ENCODE assay signal across 1 cellular context in the genomic region with DNA sequence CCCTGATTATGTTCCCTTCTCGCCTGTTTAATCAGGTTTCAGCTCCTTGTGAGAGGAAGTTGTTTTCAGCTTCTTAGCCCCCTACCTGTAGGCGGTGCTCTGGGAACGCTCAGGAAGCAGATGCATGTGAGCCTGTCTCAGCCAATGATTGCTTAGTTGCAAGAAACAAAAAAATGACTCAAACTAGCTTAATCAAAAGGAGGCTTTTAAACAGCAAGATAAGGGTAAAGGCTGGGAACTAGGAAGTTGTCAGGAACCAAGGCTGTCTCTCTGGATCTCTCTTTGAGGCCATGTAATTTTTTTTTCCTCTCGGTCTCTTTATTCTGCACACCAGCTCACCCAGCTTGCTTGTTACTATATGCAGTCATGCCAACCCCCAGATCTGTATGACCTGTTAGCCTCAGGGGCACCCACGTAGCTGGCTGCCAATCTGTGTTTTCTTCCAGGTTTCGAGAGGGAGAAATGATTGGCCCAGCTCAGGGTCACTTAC.
TF ChIP-seq lines count a peak whose summit lies in the region.

No MANE protein-coding gene starts in this region.

TF ChIP-seq in K562, 482 proteins besides CTCF, POLR2A, EP300 and RAD21 (continued from another document and continues in another):
- TF ChIP-seq ZKSCAN3 (CRISPR knock-in tag; IDR thresholded peaks at IDR 0.05) (no peak), XRCC3 (IDR thresholded peaks at IDR 0.05) (no peak), NFXL1 (CRISPR knock-in tag; IDR thresholded peaks at IDR 0.05) (no peak), ELF2 (CRISPR knock-in tag; IDR thresholded peaks at IDR 0.05) (no peak), HDAC3 (IDR thresholded peaks at IDR 0.05; ENCODE audit: borderline replicate concordance, partially characterized antibody) (no peak), SMARCB1 (IDR thresholded peaks at IDR 0.05; ENCODE audit: insufficient read length, low read depth) (no peak), FOSL1 (tag; conservative IDR thresholded peaks at IDR 0.05) (peak; percentile 68), PHF20 (IDR thresholded peaks at IDR 0.05; ENCODE audit: partially characterized antibody) (no peak), ETV1 (tag; conservative IDR thresholded peaks at IDR 0.05; ENCODE audit: low read depth) (0 out of 2 replicates have a peak, but pooled peaks have one; percentile 5), DACH1 (IDR thresholded peaks at IDR 0.05; ENCODE audit: partially characterized antibody) (no peak), NRF1 (conservative IDR thresholded peaks at IDR 0.05 in 1 of 2, IDR thresholded peaks at IDR 0.05 in 1 of 2) (no peak), MBD2 (IDR thresholded peaks at IDR 0.05; ENCODE audit: borderline replicate concordance, low read depth) (no peak), ZNF778 (CRISPR knock-in tag; IDR thresholded peaks at IDR 0.05) (no peak), TEAD2 (tag; IDR thresholded peaks at IDR 0.05) (no peak), HIVEP1 (CRISPR knock-in tag; IDR thresholded peaks at IDR 0.05) (no peak), FOS (IDR thresholded peaks at IDR 0.05; ENCODE audit: extremely low read depth, insufficient read length) (peak; percentile 1), PCBP1 (IDR thresholded peaks at IDR 0.05; ENCODE audit: low read depth, low read length, poor library complexity, severe bottlenecking) (no peak), RBM25 (IDR thresholded peaks at IDR 0.05; ENCODE audit: low read depth, low read length, severe bottlenecking) (peak; percentile 13), NR2C1 (IDR thresholded peaks at IDR 0.05) (no peak), NR2C1 (tag; IDR thresholded peaks at IDR 0.05) (0 out of 2 replicates have a peak, but pooled peaks have one; percentile 15), PHTF2 (CRISPR knock-in tag; IDR thresholded peaks at IDR 0.05) (no peak), ZNF717 (CRISPR knock-in tag; IDR thresholded peaks at IDR 0.05) (no peak), BRD4 (IDR thresholded peaks at IDR 0.05) (no peak), KLF10 (CRISPR knock-in tag; IDR thresholded peaks at IDR 0.05) (no peak), ZNF212 (CRISPR knock-in tag; IDR thresholded peaks at IDR 0.05) (no peak)
- TF ChIP-seq, protein P1, sequence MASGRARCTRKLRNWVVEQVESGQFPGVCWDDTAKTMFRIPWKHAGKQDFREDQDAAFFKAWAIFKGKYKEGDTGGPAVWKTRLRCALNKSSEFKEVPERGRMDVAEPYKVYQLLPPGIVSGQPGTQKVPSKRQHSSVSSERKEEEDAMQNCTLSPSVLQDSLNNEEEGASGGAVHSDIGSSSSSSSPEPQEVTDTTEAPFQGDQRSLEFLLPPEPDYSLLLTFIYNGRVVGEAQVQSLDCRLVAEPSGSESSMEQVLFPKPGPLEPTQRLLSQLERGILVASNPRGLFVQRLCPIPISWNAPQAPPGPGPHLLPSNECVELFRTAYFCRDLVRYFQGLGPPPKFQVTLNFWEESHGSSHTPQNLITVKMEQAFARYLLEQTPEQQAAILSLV (tag; IDR thresholded peaks at IDR 0.05) = no peak
- TF ChIP-seq, protein P2, sequence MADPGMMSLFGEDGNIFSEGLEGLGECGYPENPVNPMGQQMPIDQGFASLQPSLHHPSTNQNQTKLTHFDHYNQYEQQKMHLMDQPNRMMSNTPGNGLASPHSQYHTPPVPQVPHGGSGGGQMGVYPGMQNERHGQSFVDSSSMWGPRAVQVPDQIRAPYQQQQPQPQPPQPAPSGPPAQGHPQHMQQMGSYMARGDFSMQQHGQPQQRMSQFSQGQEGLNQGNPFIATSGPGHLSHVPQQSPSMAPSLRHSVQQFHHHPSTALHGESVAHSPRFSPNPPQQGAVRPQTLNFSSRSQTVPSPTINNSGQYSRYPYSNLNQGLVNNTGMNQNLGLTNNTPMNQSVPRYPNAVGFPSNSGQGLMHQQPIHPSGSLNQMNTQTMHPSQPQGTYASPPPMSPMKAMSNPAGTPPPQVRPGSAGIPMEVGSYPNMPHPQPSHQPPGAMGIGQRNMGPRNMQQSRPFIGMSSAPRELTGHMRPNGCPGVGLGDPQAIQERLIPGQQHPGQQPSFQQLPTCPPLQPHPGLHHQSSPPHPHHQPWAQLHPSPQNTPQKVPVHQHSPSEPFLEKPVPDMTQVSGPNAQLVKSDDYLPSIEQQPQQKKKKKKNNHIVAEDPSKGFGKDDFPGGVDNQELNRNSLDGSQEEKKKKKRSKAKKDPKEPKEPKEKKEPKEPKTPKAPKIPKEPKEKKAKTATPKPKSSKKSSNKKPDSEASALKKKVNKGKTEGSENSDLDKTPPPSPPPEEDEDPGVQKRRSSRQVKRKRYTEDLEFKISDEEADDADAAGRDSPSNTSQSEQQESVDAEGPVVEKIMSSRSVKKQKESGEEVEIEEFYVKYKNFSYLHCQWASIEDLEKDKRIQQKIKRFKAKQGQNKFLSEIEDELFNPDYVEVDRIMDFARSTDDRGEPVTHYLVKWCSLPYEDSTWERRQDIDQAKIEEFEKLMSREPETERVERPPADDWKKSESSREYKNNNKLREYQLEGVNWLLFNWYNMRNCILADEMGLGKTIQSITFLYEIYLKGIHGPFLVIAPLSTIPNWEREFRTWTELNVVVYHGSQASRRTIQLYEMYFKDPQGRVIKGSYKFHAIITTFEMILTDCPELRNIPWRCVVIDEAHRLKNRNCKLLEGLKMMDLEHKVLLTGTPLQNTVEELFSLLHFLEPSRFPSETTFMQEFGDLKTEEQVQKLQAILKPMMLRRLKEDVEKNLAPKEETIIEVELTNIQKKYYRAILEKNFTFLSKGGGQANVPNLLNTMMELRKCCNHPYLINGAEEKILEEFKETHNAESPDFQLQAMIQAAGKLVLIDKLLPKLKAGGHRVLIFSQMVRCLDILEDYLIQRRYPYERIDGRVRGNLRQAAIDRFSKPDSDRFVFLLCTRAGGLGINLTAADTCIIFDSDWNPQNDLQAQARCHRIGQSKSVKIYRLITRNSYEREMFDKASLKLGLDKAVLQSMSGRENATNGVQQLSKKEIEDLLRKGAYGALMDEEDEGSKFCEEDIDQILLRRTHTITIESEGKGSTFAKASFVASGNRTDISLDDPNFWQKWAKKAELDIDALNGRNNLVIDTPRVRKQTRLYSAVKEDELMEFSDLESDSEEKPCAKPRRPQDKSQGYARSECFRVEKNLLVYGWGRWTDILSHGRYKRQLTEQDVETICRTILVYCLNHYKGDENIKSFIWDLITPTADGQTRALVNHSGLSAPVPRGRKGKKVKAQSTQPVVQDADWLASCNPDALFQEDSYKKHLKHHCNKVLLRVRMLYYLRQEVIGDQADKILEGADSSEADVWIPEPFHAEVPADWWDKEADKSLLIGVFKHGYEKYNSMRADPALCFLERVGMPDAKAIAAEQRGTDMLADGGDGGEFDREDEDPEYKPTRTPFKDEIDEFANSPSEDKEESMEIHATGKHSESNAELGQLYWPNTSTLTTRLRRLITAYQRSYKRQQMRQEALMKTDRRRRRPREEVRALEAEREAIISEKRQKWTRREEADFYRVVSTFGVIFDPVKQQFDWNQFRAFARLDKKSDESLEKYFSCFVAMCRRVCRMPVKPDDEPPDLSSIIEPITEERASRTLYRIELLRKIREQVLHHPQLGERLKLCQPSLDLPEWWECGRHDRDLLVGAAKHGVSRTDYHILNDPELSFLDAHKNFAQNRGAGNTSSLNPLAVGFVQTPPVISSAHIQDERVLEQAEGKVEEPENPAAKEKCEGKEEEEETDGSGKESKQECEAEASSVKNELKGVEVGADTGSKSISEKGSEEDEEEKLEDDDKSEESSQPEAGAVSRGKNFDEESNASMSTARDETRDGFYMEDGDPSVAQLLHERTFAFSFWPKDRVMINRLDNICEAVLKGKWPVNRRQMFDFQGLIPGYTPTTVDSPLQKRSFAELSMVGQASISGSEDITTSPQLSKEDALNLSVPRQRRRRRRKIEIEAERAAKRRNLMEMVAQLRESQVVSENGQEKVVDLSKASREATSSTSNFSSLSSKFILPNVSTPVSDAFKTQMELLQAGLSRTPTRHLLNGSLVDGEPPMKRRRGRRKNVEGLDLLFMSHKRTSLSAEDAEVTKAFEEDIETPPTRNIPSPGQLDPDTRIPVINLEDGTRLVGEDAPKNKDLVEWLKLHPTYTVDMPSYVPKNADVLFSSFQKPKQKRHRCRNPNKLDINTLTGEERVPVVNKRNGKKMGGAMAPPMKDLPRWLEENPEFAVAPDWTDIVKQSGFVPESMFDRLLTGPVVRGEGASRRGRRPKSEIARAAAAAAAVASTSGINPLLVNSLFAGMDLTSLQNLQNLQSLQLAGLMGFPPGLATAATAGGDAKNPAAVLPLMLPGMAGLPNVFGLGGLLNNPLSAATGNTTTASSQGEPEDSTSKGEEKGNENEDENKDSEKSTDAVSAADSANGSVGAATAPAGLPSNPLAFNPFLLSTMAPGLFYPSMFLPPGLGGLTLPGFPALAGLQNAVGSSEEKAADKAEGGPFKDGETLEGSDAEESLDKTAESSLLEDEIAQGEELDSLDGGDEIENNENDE (IDR thresholded peaks at IDR 0.05; ENCODE audit: low read depth, low read length) = no peak
- TF ChIP-seq, protein P3, sequence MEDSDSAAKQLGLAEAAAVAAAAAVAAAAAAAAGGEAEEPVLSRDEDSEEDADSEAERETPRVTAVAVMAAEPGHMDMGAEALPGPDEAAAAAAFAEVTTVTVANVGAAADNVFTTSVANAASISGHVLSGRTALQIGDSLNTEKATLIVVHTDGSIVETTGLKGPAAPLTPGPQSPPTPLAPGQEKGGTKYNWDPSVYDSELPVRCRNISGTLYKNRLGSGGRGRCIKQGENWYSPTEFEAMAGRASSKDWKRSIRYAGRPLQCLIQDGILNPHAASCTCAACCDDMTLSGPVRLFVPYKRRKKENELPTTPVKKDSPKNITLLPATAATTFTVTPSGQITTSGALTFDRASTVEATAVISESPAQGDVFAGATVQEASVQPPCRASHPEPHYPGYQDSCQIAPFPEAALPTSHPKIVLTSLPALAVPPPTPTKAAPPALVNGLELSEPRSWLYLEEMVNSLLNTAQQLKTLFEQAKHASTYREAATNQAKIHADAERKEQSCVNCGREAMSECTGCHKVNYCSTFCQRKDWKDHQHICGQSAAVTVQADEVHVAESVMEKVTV (CRISPR knock-in tag; IDR thresholded peaks at IDR 0.05) = peak; percentile 81
- TF ChIP-seq, protein P4, sequence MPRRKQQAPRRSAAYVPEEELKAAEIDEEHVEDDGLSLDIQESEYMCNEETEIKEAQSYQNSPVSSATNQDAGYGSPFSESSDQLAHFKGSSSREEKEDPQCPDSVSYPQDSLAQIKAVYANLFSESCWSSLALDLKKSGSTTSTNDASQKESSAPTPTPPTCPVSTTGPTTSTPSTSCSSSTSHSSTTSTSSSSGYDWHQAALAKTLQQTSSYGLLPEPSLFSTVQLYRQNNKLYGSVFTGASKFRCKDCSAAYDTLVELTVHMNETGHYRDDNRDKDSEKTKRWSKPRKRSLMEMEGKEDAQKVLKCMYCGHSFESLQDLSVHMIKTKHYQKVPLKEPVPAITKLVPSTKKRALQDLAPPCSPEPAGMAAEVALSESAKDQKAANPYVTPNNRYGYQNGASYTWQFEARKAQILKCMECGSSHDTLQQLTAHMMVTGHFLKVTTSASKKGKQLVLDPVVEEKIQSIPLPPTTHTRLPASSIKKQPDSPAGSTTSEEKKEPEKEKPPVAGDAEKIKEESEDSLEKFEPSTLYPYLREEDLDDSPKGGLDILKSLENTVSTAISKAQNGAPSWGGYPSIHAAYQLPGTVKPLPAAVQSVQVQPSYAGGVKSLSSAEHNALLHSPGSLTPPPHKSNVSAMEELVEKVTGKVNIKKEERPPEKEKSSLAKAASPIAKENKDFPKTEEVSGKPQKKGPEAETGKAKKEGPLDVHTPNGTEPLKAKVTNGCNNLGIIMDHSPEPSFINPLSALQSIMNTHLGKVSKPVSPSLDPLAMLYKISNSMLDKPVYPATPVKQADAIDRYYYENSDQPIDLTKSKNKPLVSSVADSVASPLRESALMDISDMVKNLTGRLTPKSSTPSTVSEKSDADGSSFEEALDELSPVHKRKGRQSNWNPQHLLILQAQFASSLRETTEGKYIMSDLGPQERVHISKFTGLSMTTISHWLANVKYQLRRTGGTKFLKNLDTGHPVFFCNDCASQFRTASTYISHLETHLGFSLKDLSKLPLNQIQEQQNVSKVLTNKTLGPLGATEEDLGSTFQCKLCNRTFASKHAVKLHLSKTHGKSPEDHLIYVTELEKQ (CRISPR knock-in tag; IDR thresholded peaks at IDR 0.05) = no peak
- TF ChIP-seq, protein P5, sequence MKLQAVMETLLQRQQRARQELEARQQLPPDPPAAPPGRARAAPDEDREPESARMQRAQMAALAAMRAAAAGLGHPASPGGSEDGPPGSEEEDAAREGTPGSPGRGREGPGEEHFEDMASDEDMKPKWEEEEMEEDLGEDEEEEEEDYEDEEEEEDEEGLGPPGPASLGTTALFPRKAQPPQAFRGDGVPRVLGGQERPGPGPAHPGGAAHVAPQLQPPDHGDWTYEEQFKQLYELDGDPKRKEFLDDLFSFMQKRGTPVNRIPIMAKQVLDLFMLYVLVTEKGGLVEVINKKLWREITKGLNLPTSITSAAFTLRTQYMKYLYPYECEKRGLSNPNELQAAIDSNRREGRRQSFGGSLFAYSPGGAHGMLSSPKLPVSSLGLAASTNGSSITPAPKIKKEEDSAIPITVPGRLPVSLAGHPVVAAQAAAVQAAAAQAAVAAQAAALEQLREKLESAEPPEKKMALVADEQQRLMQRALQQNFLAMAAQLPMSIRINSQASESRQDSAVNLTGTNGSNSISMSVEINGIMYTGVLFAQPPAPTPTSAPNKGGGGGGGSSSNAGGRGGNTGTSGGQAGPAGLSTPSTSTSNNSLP (IDR thresholded peaks at IDR 0.05; ENCODE audit: borderline replicate concordance, low read depth, low read length) = 0 out of 2 replicates have a peak, but pooled peaks have one; percentile 18
- TF ChIP-seq, protein P6, sequence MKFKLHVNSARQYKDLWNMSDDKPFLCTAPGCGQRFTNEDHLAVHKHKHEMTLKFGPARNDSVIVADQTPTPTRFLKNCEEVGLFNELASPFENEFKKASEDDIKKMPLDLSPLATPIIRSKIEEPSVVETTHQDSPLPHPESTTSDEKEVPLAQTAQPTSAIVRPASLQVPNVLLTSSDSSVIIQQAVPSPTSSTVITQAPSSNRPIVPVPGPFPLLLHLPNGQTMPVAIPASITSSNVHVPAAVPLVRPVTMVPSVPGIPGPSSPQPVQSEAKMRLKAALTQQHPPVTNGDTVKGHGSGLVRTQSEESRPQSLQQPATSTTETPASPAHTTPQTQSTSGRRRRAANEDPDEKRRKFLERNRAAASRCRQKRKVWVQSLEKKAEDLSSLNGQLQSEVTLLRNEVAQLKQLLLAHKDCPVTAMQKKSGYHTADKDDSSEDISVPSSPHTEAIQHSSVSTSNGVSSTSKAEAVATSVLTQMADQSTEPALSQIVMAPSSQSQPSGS (CRISPR knock-in tag; IDR thresholded peaks at IDR 0.05) = no peak
- TF ChIP-seq, protein P7, sequence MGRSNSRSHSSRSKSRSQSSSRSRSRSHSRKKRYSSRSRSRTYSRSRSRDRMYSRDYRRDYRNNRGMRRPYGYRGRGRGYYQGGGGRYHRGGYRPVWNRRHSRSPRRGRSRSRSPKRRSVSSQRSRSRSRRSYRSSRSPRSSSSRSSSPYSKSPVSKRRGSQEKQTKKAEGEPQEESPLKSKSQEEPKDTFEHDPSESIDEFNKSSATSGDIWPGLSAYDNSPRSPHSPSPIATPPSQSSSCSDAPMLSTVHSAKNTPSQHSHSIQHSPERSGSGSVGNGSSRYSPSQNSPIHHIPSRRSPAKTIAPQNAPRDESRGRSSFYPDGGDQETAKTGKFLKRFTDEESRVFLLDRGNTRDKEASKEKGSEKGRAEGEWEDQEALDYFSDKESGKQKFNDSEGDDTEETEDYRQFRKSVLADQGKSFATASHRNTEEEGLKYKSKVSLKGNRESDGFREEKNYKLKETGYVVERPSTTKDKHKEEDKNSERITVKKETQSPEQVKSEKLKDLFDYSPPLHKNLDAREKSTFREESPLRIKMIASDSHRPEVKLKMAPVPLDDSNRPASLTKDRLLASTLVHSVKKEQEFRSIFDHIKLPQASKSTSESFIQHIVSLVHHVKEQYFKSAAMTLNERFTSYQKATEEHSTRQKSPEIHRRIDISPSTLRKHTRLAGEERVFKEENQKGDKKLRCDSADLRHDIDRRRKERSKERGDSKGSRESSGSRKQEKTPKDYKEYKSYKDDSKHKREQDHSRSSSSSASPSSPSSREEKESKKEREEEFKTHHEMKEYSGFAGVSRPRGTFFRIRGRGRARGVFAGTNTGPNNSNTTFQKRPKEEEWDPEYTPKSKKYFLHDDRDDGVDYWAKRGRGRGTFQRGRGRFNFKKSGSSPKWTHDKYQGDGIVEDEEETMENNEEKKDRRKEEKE (IDR thresholded peaks at IDR 0.05; ENCODE audit: borderline replicate concordance in 1 of 2, control insufficient read depth in 1 of 2, low read depth in 2 of 2, low read length in 1 of 2) = no peak
